21 cellular contexts compared by ENCODE assay signal in the genomic region with DNA sequence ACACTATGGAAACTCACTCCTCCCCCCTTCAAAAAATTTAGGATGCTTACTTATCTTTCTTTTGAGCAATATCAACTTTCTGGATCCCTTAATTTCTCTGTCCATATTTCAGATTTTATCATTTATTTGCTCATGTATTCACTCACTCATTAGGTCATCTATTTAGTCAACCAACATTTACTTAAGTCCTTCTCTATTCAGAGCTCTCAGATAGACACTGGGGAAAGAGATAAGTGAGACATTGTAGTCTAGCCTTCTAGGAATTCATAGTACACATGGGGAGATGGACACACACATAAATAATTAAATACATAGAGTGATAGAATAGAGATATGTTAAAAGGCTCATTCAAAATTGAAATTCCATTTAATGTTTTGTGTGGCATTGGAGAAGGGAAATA.
"Had no signal": no experiment of that assay in that cellular context is flagged by ENCODE, and none has a peak within 500 bp of the region (broad histone marks: within the 10 kb centered on the region; RNA-seq: fewer than 3 reads in every experiment).

No MANE protein-coding gene starts in this region.

- DNase-seq: activated B cell treated with CpG ODN at 0.5 μM for 24 hours; activated CD4-positive, alpha-beta T cell treated with anti-CD3 and anti-CD28 coated beads for 48 hours; activated CD4-positive, alpha-beta T cell treated with anti-CD3 and anti-CD28 coated beads, Interleukin-2, amount 50 U/mL, for 1 hour; activated CD4-positive, alpha-beta T cell treated with anti-CD3 and anti-CD28 coated beads, Interleukin-2, amount 50 U/mL, for 48 hours; activated CD8-positive, alpha-beta memory T cell treated with anti-CD3 and anti-CD28 coated beads for 24 hours; activated CD8-positive, alpha-beta T cell treated with anti-CD3 and anti-CD28 coated beads for 36 hours; activated effector memory CD4-positive, alpha-beta T cell treated with anti-CD3 and anti-CD28 coated beads, Interleukin-2, amount 50 U/mL, for 16 hours; activated naive CD4-positive, alpha-beta T cell treated with anti-CD3 and anti-CD28 coated beads for 36 hours; activated naive CD8-positive, alpha-beta T cell treated with anti-CD3 and anti-CD28 coated beads for 36 hours; activated T-cell treated with anti-CD3 and anti-CD28 coated beads, Interleukin-2, amount 50 U/mL, for 4 hours; central memory CD4-positive, alpha-beta T cell; dorsolateral prefrontal cortex; effector memory CD4-positive, alpha-beta T cell; endodermal cell; foreskin fibroblast; gastrocnemius medialis; glutamatergic neuron; heart left ventricle; hypothalamus; T1000; WERI-Rb-1 had no signal
